Comparison of ENCODE assay signal across 18 cellular contexts in genomic region chr5:177399903-177400868, GRCh38. TPM values are rescaled to one million over a fixed set of nuclear protein-coding genes. Genes with fewer than 3 reads are reported as not detected.
DNase-seq lines count a peak whose midpoint lies in the region; ATAC-seq and TF ChIP-seq lines count a peak whose summit lies in the region.
"Had no signal": no experiment of that assay in that cellular context is flagged by ENCODE, and none has a peak within 500 bp of the region (broad histone marks: within the 10 kb centered on the region; RNA-seq: fewer than 3 reads in every experiment).

TSS of gene PFN3 (minus strand) at chr5:177400661. CDS start at chr5:177400576, 85 bp downstream.

- H3K27me3 ChIP-seq in fibroblast of lung (ENCODE audit: control insufficient read depth, insufficient read depth, low read length) (peaks cover 48% of the 10 kb centered on the region), osteoblast (ENCODE audit: insufficient read depth, low read length) (peaks cover 64% of the 10 kb centered on the region), heart right ventricle (peaks cover 35 to 100% (median 89%) of the 10 kb centered on the region in 7 donors)

- intact Hi-C loops in heart right ventricle (cut with DNase I): loop anchor here in 1 of 10 donors (5.0 kb wide), 1 partner anchor 52 kb away; no protein-coding TSS in a partner anchor

- TF ChIP-seq CTCF in VCaP (conservative IDR thresholded peaks at IDR 0.05) (no peak), fibroblast of lung (conservative IDR thresholded peaks at IDR 0.05 in 1 of 2, IDR thresholded peaks at IDR 0.05 in 1 of 2; ENCODE audit: low read depth in 1 of 2, low read length in 2 of 2) (no peak), osteoblast (IDR thresholded peaks at IDR 0.05; ENCODE audit: extremely low read depth, low read depth, low read length) (no peak), heart right ventricle (IDR thresholded peaks at IDR 0.05) (no peak)

- peak within 1 kb of the TSS; percentile 5 for H3K4me2 ChIP-seq in fibroblast of lung (ENCODE audit: extremely low read depth, insufficient read depth, low read length)
- H3K4me2 ChIP-seq in osteoblast (ENCODE audit: insufficient read depth, low read length): no peak within 1 kb of the TSS

- no peak within 1 kb of the TSS for H3K9ac ChIP-seq in fibroblast of lung (ENCODE audit: insufficient read depth, low read length)

- 6 to 11% methylated on average over 95 of the region's 95 CpGs for WGBS in heart right ventricle, 2 donors

- H4K20me1 ChIP-seq in fibroblast of lung (ENCODE audit: control insufficient read depth, extremely low read depth, insufficient read depth, low read length) (no peaks in the 10 kb centered on the region), osteoblast (ENCODE audit: insufficient read depth, low read length) (no peaks in the 10 kb centered on the region)

- H3K4me1 ChIP-seq in fibroblast of lung (ENCODE audit: control insufficient read depth, extremely low read depth, insufficient read depth, low read length): peaks cover 3% of the 10 kb centered on the region
- H3K4me1 ChIP-seq in osteoblast (ENCODE audit: insufficient read depth, low read length): peaks cover 14% of the 10 kb centered on the region
- H3K4me1 ChIP-seq in heart right ventricle: peaks cover 20 to 42% (median 35%) of the 10 kb centered on the region in 9 donors

- H3K4me3 ChIP-seq in fibroblast of lung (replicated peaks in 1 of 4; ENCODE audit: control extremely low read depth in 1 of 4, insufficient read depth in 1 of 4, low read depth in 3 of 4, low read length in 4 of 4) (no peak within 1 kb of the TSS), osteoblast (ENCODE audit: insufficient read depth, low read length) (no peak within 1 kb of the TSS), heart right ventricle (peak within 1 kb of the TSS in 1 of 10 donors; percentile 14)
- H3K4me3 ChIP-seq: cardiac muscle cell, lower lobe of right lung had no signal

- H3K9me3 ChIP-seq in fibroblast of lung (ENCODE audit: control insufficient read depth, insufficient read depth, low read depth, low read length): no peaks in the 10 kb centered on the region
- H3K9me3 ChIP-seq in osteoblast (ENCODE audit: low read depth, low read length): no peaks in the 10 kb centered on the region
- H3K9me3 ChIP-seq in heart right ventricle: no peaks in the 10 kb centered on the region
- H3K9me3 ChIP-seq: lower lobe of right lung had no signal

- no peaks in the 10 kb centered on the region for H3K79me2 ChIP-seq in fibroblast of lung (ENCODE audit: control insufficient read depth, insufficient read depth, low read length)
- H3K79me2 ChIP-seq in osteoblast (ENCODE audit: insufficient read depth, low read length): no peaks in the 10 kb centered on the region

- no peak for ATAC-seq in heart right ventricle
- ATAC-seq in GM18868 (IDR thresholded peaks at IDR 0.05; ENCODE audit: unreplicated experiment): no peak
- ATAC-seq: lower lobe of right lung had no signal

- DNase-seq in ELR (ENCODE audit: low read depth) (peak; percentile 43), fibroblast of lung (ENCODE audit: low read depth in 2 of 2) (peak; percentile 32 to 33), osteoblast (ENCODE audit: insufficient read length, low spot score, missing footprints) (peak; percentile 81), T-helper 9 cell (no peak), activated gamma-delta T cell (lab: John Stamatoyannopoulos, UW) (no peak), heart right ventricle (no peak)
- DNase-seq: activated CD4-positive, alpha-beta T cell treated with anti-CD3 and anti-CD28 coated beads, Interleukin-2, amount 50 U/mL, for 48 hours; CD8-positive, alpha-beta memory T cell; GDM1; HCEC 1CT; hippocampal formation; lower lobe of right lung; MM.1S had no signal

- H2AFZ ChIP-seq in fibroblast of lung (ENCODE audit: low read length) (no peak within 1 kb of the TSS), osteoblast (ENCODE audit: low read length) (no peak within 1 kb of the TSS)

- H3K36me3 ChIP-seq in fibroblast of lung (ENCODE audit: control insufficient read depth, insufficient read depth, low read length) (no peaks in the 10 kb centered on the region), osteoblast (ENCODE audit: insufficient read depth, low read length) (no peaks in the 10 kb centered on the region), heart right ventricle (no peaks in the 10 kb centered on the region)
- H3K36me3 ChIP-seq: cardiac muscle cell, lower lobe of right lung had no signal

- H3K27ac ChIP-seq in VCaP (peak within 1 kb of the TSS; percentile 99), fibroblast of lung (ENCODE audit: insufficient read depth, low read length) (no peak within 1 kb of the TSS), osteoblast (ENCODE audit: low read depth, low read length) (no peak within 1 kb of the TSS), heart right ventricle (no peak within 1 kb of the TSS)
- H3K27ac ChIP-seq: cardiac muscle cell, lower lobe of right lung had no signal

RNA-seq across cellular contexts. Expression of gene PFN3, which starts in this region (rescaled TPM):
- total RNA-seq in fibroblast of lung: not detected in 2 replicates
- polyA plus RNA-seq in fibroblast of lung: not detected in 2 replicates
- polyA plus RNA-seq in fibroblast of lung (2012): not detected in 2 replicates
- polyA minus RNA-seq in fibroblast of lung (ENCODE audit: low replicate concordance): not detected in 2 replicates
- not detected in 2 replicates for total RNA-seq in osteoblast
- not detected for total RNA-seq in heart right ventricle
- polyA plus RNA-seq in heart right ventricle: not detected
- total RNA-seq: cardiac muscle cell; CD8-positive, alpha-beta memory T cell; lower lobe of right lung; neural crest cell; T-helper 2 cell treated with Interferon-gamma antibody and Interleukin-4, amounts not matched to agents 100 ng/mL and 5 ng/mL, for 36 hours had no signal
- polyA plus RNA-seq: cardiac muscle cell; CD8-positive, alpha-beta memory T cell had no signal

Comparison
In these comparisons a context has a peak if more than half of its experiments do, and no peak if none do; other contexts are left out.
1. Peak in DNase-seq and H3K4me2 ChIP-seq in fibroblast of lung; RNA of the gene not detected or under 1 TPM.
2. Peak in DNase-seq in osteoblast; RNA of the gene not detected or under 1 TPM.